ENCODE assay signal across 8 cellular contexts in the genomic region with DNA sequence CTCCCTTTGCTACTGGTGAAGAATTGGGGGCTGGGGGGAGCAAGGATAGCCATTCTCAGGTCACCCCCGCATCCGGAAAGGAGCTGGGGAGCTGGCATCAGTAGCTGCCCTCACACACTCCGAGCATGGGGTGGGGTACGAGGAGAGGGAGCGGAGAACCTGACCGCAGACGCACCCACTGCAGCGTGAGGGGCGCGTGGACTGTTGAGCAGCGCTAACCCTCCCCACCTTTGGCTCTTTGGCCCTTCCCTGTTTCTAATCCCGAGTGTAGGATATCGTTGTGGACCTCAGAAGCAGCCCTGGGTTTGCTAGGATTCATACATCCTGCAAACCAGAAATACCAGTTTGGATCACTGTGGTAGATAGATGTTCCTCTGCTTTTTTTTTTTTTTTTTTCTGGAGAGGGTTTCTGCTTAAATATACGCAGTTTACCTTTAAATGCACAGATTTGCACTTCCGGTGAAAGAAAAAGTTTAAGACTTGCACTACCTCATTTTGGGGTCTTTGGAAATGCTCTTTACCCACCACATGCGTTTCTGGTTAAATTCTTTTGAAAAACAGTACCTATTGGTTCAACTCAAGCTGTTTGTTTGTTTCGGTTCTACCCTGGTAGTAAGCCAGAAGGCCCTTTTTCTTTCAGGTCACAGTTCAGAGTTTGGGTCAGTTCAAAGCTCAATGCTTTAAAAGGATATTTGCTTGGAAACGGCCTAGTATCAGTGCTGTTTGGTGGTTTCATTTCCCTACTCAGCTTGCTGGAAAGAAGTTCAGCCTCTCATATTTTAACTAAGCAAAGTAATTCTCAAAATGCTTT. TPM values are rescaled to one million over a fixed set of nuclear protein-coding genes. Genes with fewer than 3 reads are reported as not detected.
DNase-seq lines count a peak whose midpoint lies in the region; ATAC-seq and TF ChIP-seq lines count a peak whose summit lies in the region.

No MANE protein-coding gene starts in this region.

- no peaks in the 10 kb centered on the region for H3K9me3 ChIP-seq in SJSA1 (replicated peaks)

- peak; percentile 94 for DNase-seq in DMS53 (lab: John Stamatoyannopoulos, UW)
- peak; percentile 29 for DNase-seq in HS-27A (ENCODE audit: low read depth)
- peak in 1 of 2 experiments; percentile 48 for DNase-seq in SJSA1 (ENCODE audit: low read depth in 1 of 2, low spot score in 2 of 2)
- DNase-seq in cardiac fibroblast (ENCODE audit: low read depth in 2 of 2), result peak; percentile 17 to 24
- DNase-seq in stimulated activated CD8-positive, alpha-beta memory T cell treated with anti-CD3 and anti-CD28 coated beads, Interleukin-15, amount 100 ng/mL, for 24 hours (ENCODE audit: low read depth), result peak; percentile 15
- no peak for DNase-seq in KG1 (lab: John Stamatoyannopoulos, UW)

- TF ChIP-seq CTCF in cardiac fibroblast (IDR thresholded peaks at IDR 0.05; ENCODE audit: low read depth, low read length), result no peak

- H3K27ac ChIP-seq in SJSA1 (peak overlapping the region; percentile 69), layer of hippocampus (ENCODE audit: low read depth, low read length) (peak overlapping the region; percentile 83)

- H3K4me3 ChIP-seq in SJSA1 (peak overlapping the region; percentile 90), cardiac fibroblast (replicated peaks in 1 of 2; ENCODE audit: low read depth in 2 of 2, low read length in 2 of 2) (peak overlapping the region; percentile 96)

- H3K27me3 ChIP-seq in SJSA1 (replicated peaks) (no peaks in the 10 kb centered on the region), layer of hippocampus (ENCODE audit: control insufficient read depth, insufficient read depth, low read length) (no peaks in the 10 kb centered on the region)

- ATAC-seq in GM21360 (IDR thresholded peaks at IDR 0.05; ENCODE audit: unreplicated experiment), result peak; percentile 25

- peaks cover 33% of the 10 kb centered on the region for H3K4me1 ChIP-seq in SJSA1 (replicated peaks)

- peaks cover 18% of the 10 kb centered on the region for H3K36me3 ChIP-seq in SJSA1

RNA-seq across cellular contexts. Expression of gene DDI2, which starts 0.8 kb away (rescaled TPM):
- total RNA-seq in SJSA1 (2014; rRNA removed; shearing (Covaris generic)), result 6.6 and 9.1 TPM in 2 replicates

RNA-seq across cellular contexts. Expression of gene AGMAT, which starts 33.2 kb away (rescaled TPM):
- 0.19 and 0.53 TPM in 2 replicates for total RNA-seq in SJSA1 (2014; rRNA removed; shearing (Covaris generic))
